7 cellular contexts compared by ENCODE assay signal in the genomic region with DNA sequence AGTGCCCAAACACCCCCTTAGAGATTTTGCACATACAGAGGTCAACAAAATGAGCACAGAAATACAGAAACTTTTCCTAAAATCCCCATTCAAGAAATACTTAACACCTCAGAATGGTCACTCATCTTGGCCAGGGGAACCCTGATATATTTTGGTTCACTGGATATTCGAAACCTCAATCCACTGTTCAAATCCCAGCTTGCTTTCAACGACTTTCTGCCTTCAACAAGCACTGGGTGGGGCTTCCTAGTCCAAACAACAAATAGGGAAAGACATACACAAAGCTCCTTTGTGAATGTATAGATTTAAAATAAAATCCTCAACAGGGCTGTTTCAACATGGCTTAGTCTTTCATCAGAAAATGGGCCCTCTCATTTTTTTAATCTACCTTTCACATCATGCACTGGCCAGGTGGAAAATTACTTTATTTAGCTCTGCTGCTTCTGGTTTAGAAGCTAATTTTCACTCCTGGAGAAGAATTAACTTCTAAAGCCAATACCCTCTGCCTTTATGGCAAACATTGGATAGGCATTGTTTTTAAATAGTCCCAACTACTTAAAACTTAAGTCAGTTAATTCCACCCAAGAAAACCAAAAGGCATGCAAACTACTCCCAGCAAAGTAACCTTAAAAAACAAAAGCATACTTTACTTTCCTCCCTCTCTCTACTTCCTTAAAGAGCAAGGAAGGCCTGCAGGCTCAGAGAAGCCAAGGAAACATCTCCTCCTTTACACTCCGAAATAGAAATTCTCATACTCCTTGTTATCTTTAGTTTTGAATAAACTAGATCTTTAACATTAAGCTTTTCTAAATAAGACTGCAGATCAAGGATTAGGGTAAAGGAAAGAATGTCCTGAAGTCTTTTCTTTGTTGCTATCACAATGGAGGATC. TPM values are rescaled to one million over a fixed set of nuclear protein-coding genes. Genes with fewer than 3 reads are reported as not detected.
A peak's percentile ranks its signal among the peaks of the same experiment; 100 is the strongest.
DNase-seq lines count a peak whose midpoint lies in the region; ATAC-seq, FAIRE-seq and TF ChIP-seq lines count a peak whose summit lies in the region.
"Not testable (repeated sequence)": the region's sequence is repeated elsewhere in the genome, so short reads cannot be mapped to it uniquely, and the experiment has no call there.

No MANE protein-coding gene starts in this region.

- H3K9ac ChIP-seq in HepG2 (ENCODE audit: insufficient read depth, low read depth, low read length) = peak overlapping the region; percentile 39

- not testable (repeated sequence) for H3K27me3 Mint-ChIP-seq in activated B cell treated with CpG ODN at 0.5 μM for 24 hours; activated naive CD8-positive, alpha-beta T cell

- BruUV-seq in HepG2 (replicated peaks; lab: Mats Ljungman, UMichigan) = not testable (repeated sequence)

- H3K4me3 Mint-ChIP-seq in activated B cell treated with CpG ODN at 0.5 μM for 24 hours = peak overlapping the region; percentile 28
- peak overlapping the region; percentile 90 for H3K4me3 Mint-ChIP-seq in activated naive CD8-positive, alpha-beta T cell

- peaks cover 88% of the 10 kb centered on the region for H3K4me1 Mint-ChIP-seq in activated B cell treated with CpG ODN at 0.5 μM for 24 hours
- peaks cover 82% of the 10 kb centered on the region for H3K4me1 Mint-ChIP-seq in activated naive CD8-positive, alpha-beta T cell (ENCODE audit: low read depth)

- not testable (repeated sequence) for H3K9me3 Mint-ChIP-seq in activated B cell treated with CpG ODN at 0.5 μM for 24 hours; activated naive CD8-positive, alpha-beta T cell (ENCODE audit: low read depth)

- peaks cover 35% of the 10 kb centered on the region for H3K36me3 Mint-ChIP-seq in activated B cell treated with CpG ODN at 0.5 μM for 24 hours (ENCODE audit: low read depth)
- H3K36me3 Mint-ChIP-seq in activated naive CD8-positive, alpha-beta T cell = peaks cover 17% of the 10 kb centered on the region

- WGBS in HepG2 (ENCODE audit: low lambda C conversion rate) = 43% methylated on average over 3 of the region's 3 CpGs
- 34 to 43% (median 36%) methylated on average over 3 of the region's 3 CpGs for WGBS in psoas muscle, 3 donors

- not testable (repeated sequence) for TF ChIP-seq EP300 in HepG2 (IDR thresholded peaks at IDR 0.05; ENCODE audit: low read depth in 2 of 2, low read length in 2 of 2); HepG2 (CRISPR knock-in tag; IDR thresholded peaks at IDR 0.05; ENCODE audit: borderline replicate concordance)

- not testable (repeated sequence) for TF ChIP-seq POLR2A in NB4 (IDR thresholded peaks at IDR 0.05; ENCODE audit: extremely low read depth, insufficient read length); HepG2 (IDR thresholded peaks at IDR 0.05; ENCODE audit: insufficient read depth in 1 of 2, low read depth in 2 of 2, low read length in 2 of 2)

- peak overlapping the region; percentile 88 for H3K27ac Mint-ChIP-seq in activated B cell treated with CpG ODN at 0.5 μM for 24 hours
- peak overlapping the region; percentile 94 for H3K27ac Mint-ChIP-seq in activated naive CD8-positive, alpha-beta T cell

- POLR2A ChIA-PET in activated B cell treated with CpG ODN at 0.5 μM for 24 hours (lab: Charles Lee) = interaction anchor here (0.5 to 2.0 kb wide), 9 partner anchors 8 to 332 kb away, joined by 3 to 21 read pairs (median 4); a partner anchor contains a TSS
- POLR2A ChIA-PET in HepG2 (lab: Yijun Ruan, JAX) = interaction anchor here (0.7 to 5.8 kb wide), 13 partner anchors 10 to 333 kb away, joined by 3 to 164 read pairs (median 4); a partner anchor contains a TSS

- H4K20me1 ChIP-seq in DOHH2 (ENCODE audit: control insufficient read depth, insufficient read depth, low read depth, low read length) = not testable (repeated sequence)
- peaks cover 15% of the 10 kb centered on the region for H4K20me1 ChIP-seq in HepG2 (ENCODE audit: insufficient read depth, low read length)

- ATAC-seq in activated B cell treated with CpG ODN at 0.5 μM for 24 hours (ENCODE audit: low read depth); HepG2; psoas muscle: not testable (repeated sequence)

- H3K79me2 ChIP-seq in DOHH2 (ENCODE audit: control insufficient read depth, low read length) = peaks cover 99% of the 10 kb centered on the region
- peaks cover 95% of the 10 kb centered on the region for H3K79me2 ChIP-seq in HepG2 (ENCODE audit: insufficient read depth, low read length)

- H3K9me2 ChIP-seq in DOHH2 (replicated peaks; ENCODE audit: control insufficient read depth, low read length) = not testable (repeated sequence)

- intact Hi-C loops in activated B cell treated with CpG ODN at 0.5 μM for 24 hours (cut with micrococcal nuclease); HepG2 (cut with micrococcal nuclease; ENCODE audit: unreplicated experiment); psoas muscle (cut with DNase I): not testable (repeated sequence)

- H3K27me3 ChIP-seq in DOHH2 (ENCODE audit: control insufficient read depth, low read length); HepG2 (ENCODE audit: control insufficient read depth in 1 of 2, insufficient read depth in 2 of 2, low read length in 2 of 2); psoas muscle (ENCODE audit: insufficient read depth in 3 of 3, low read length in 2 of 3): not testable (repeated sequence)

- H3F3A ChIP-seq in DOHH2 (ENCODE audit: control insufficient read depth, insufficient read depth) = peaks cover 25% of the 10 kb centered on the region

- H3K27ac ChIP-seq in DOHH2 (ENCODE audit: low read depth, low read length) = 0 out of 2 replicates have a peak overlapping the region, but pooled peaks have one; percentile 36
- H3K27ac ChIP-seq in HepG2 (ENCODE audit: extremely low read length, insufficient read depth, low read length) = peak overlapping the region; percentile 77
- peak overlapping the region; percentile 41 for H3K27ac ChIP-seq in psoas muscle

- TF ChIP-seq RAD21 in HepG2 (CRISPR knock-in tag; IDR thresholded peaks at IDR 0.05) = not testable (repeated sequence)

- not testable (repeated sequence) for H3K4me3 ChIP-seq in DOHH2 (ENCODE audit: low read length); NB4 (ENCODE audit: low read depth, low read length); psoas muscle
- H3K4me3 ChIP-seq in HepG2 (replicated peaks in 1 of 3; ENCODE audit: insufficient read depth in 1 of 3, low read depth in 2 of 3, low read length in 3 of 3) = peak overlapping the region in 1 of 3 experiments; percentile 13; a peak in 1 of 6 replicates

- peak; percentile 54 for FAIRE-seq in endometrium (lab: Jason Lieb, UNC)
- FAIRE-seq in HepG2 (lab: Jason Lieb, UNC) = not testable (repeated sequence)

- not testable (repeated sequence) for TF ChIP-seq CTCF in DOHH2 (IDR thresholded peaks at IDR 0.05; ENCODE audit: low read depth, low read length, poor library complexity, severe bottlenecking); NB4 (IDR thresholded peaks at IDR 0.05; ENCODE audit: low read depth, low read length); activated B cell treated with CpG ODN at 0.5 μM for 24 hours (IDR thresholded peaks at IDR 0.05); HepG2 (CRISPR knock-in tag; IDR thresholded peaks at IDR 0.05); psoas muscle (IDR thresholded peaks at IDR 0.05)

- in situ Hi-C loops in HepG2 (cut with HindIII; ENCODE audit: extremely low pct_ligation_motif_present, low pct_unique_long_range_greater_than_20kb) = not testable (repeated sequence)

- H3K36me3 ChIP-seq in DOHH2 (ENCODE audit: control insufficient read depth, low read length) (peaks cover 51% of the 10 kb centered on the region), HepG2 (replicated peaks in 1 of 2; ENCODE audit: control insufficient read depth in 1 of 2, insufficient read depth in 2 of 2, low read length in 2 of 2) (peaks cover 25 to 30% of the 10 kb centered on the region in 2 experiments), psoas muscle (ENCODE audit: insufficient read depth in 1 of 2, low read depth in 1 of 2) (peaks cover 2 to 18% of the 10 kb centered on the region in 2 donors)

- DNase-seq in NB4 (ENCODE audit: low read depth) = peak; percentile 24
- DNase-seq in activated B cell treated with CpG ODN at 0.5 μM for 24 hours, psoas muscle: not testable (repeated sequence)
- peak; percentile 44 for DNase-seq in HepG2 (ENCODE audit: low spot score)

- H3K4me1 ChIP-seq in DOHH2 (ENCODE audit: control insufficient read depth, low read length) (peaks cover 92% of the 10 kb centered on the region), HepG2 (ENCODE audit: insufficient read depth, low read length) (peaks cover 98% of the 10 kb centered on the region), psoas muscle (peaks cover 33% of the 10 kb centered on the region)

- H3K4me2 ChIP-seq in DOHH2 (ENCODE audit: low read length) (peak overlapping the region; percentile 89; the same call in 1 of the 2 replicates), HepG2 (ENCODE audit: low read depth, low read length) (peak overlapping the region; percentile 50)

- not testable (repeated sequence) for H2AFZ ChIP-seq in HepG2 (ENCODE audit: low read length)

- not testable (repeated sequence) for H3K9me3 ChIP-seq in DOHH2 (ENCODE audit: control insufficient read depth, insufficient read depth, low read length); HepG2 (ENCODE audit: low read length); psoas muscle

- CTCF ChIA-PET in activated B cell treated with CpG ODN at 0.5 μM for 24 hours (lab: Charles Lee) = interaction anchor here (1.1 to 8.8 kb wide), 5 partner anchors 152 to 357 kb away, joined by 3 to 88 read pairs (median 4); no protein-coding TSS in a partner anchor
- CTCF ChIA-PET in HepG2 (lab: Yijun Ruan, JAX; ENCODE audit: low intra/inter-chr PET ratio, low total read pairs) = not testable (repeated sequence)

RNA-seq across cellular contexts. Expression of a gene that starts 9.7 kb away (rescaled TPM):
- total RNA-seq in activated B cell treated with CpG ODN at 0.5 μM for 24 hours (70.0 and 80.3 TPM in 2 replicates), HepG2 (2016; rRNA removed; fragmentation: Illumina TruSeq; extraction: Trizol) (29.8 and 65.0 TPM in 2 replicates), psoas muscle (1 to 10 TPM; 4.0 to 8.1 (median 6.1) TPM)
- 3.8 and 3.9 TPM in 2 replicates for total RNA-seq in HepG2 (2016; cell fraction: cytosol; rRNA removed; fragmentation: Illumina TruSeq; extraction: Trizol; ENCODE audit: low read depth)
- total RNA-seq in HepG2 (2016; cell fraction: insoluble cytoplasmic fraction; rRNA removed; fragmentation: Illumina TruSeq; extraction: Trizol) = 30.1 and 52.5 TPM in 2 replicates
- 17.5 and 18.9 TPM in 2 replicates for total RNA-seq in HepG2 (2016; cell fraction: membrane; rRNA removed; fragmentation: Illumina TruSeq; extraction: Trizol)
- 46.4 and 49.3 TPM in 2 replicates for total RNA-seq in HepG2 (2016; cell fraction: nucleus; rRNA removed; fragmentation: Illumina TruSeq; extraction: Trizol)
- polyA plus RNA-seq in HepG2 (2011; rRNA removed) (22.3 and 23.7 TPM in 2 replicates), psoas muscle (1 to 10 TPM; 1.7 to 4.3 (median 2.6) TPM)
- polyA plus RNA-seq in HepG2 (2011; cell fraction: cytosol; rRNA removed) = 16.1 and 20.6 TPM in 2 replicates
- polyA plus RNA-seq in HepG2 (2011; cell fraction: nucleus; rRNA removed) = 28.1 and 34.2 TPM in 2 replicates
- 30.6 and 41.2 TPM in 2 replicates for polyA plus RNA-seq in HepG2 (2012)
- polyA plus RNA-seq in HepG2 (2016; cell fraction: cytosol; fragmentation: Illumina TruSeq; extraction: Trizol; ENCODE audit: low read depth) = 0.85 and 1.1 TPM in 2 replicates
- polyA plus RNA-seq in HepG2 (2016; cell fraction: insoluble cytoplasmic fraction; fragmentation: Illumina TruSeq; extraction: Trizol; ENCODE audit: low read depth) = 50.4 and 54.5 TPM in 2 replicates
- polyA plus RNA-seq in HepG2 (2016; cell fraction: membrane; fragmentation: Illumina TruSeq; extraction: Trizol; ENCODE audit: low read depth) = 5.7 and 6.3 TPM in 2 replicates
- polyA plus RNA-seq in HepG2 (2016; cell fraction: nucleus; fragmentation: Illumina TruSeq; extraction: Trizol; ENCODE audit: insufficient read depth, low read depth) = 66.7 and 71.5 TPM in 2 replicates
- polyA minus RNA-seq in HepG2 (2011; rRNA and poly(A)+ RNA removed; ENCODE audit: low replicate concordance) = 13.5 and 82.3 TPM in 2 replicates
- 62.7 and 65.9 TPM in 2 replicates for polyA minus RNA-seq in HepG2 (2011; cell fraction: cytosol; rRNA and poly(A)+ RNA removed)
- polyA minus RNA-seq in HepG2 (2011; cell fraction: nucleus; rRNA and poly(A)+ RNA removed) = 63.2 and 86.3 TPM in 2 replicates
